Comparison of ENCODE assay signal across 8 cellular contexts in genomic region chr17:20381358-20382298, GRCh38.
DNase-seq lines count a peak whose midpoint lies in the region; ATAC-seq and TF ChIP-seq lines count a peak whose summit lies in the region.
"Not testable (repeated sequence)": the region's sequence is repeated elsewhere in the genome, so short reads cannot be mapped to it uniquely, and the experiment has no call there.

No MANE protein-coding gene starts in this region.

- not testable (repeated sequence) for H3K4me2 ChIP-seq in neural progenitor cell

- H3K4me1 Mint-ChIP-seq in T-helper 2 cell treated with Interferon-gamma antibody and Interleukin-4, amounts not matched to agents 5 μg/mL and 100 μg/mL, for 36 hours (ENCODE audit: low read depth); neural progenitor cell: not testable (repeated sequence)

- not testable (repeated sequence) for H3K36me3 ChIP-seq in heart left ventricle, neural progenitor cell, transverse colon

- ATAC-seq in heart left ventricle = peak in 3 of 4 donors; percentile 26 to 44 (median 38)

- H3K27ac Mint-ChIP-seq in T-helper 2 cell treated with Interferon-gamma antibody and Interleukin-4, amounts not matched to agents 5 μg/mL and 100 μg/mL, for 36 hours = peak overlapping the region; percentile 33
- not testable (repeated sequence) for H3K27ac Mint-ChIP-seq in neural progenitor cell

- not testable (repeated sequence) for H3F3A ChIP-seq in neural progenitor cell (ENCODE audit: low read depth)

- H3K4me3 ChIP-seq in heart left ventricle, neural progenitor cell, transverse colon: not testable (repeated sequence)

- peaks cover 13% of the 10 kb centered on the region for H3K27me3 Mint-ChIP-seq in T-helper 2 cell treated with Interferon-gamma antibody and Interleukin-4, amounts not matched to agents 5 μg/mL and 100 μg/mL, for 36 hours (ENCODE audit: low read depth)
- H3K27me3 Mint-ChIP-seq in neural progenitor cell (ENCODE audit: insufficient read depth, low read depth) = not testable (repeated sequence)

- TF ChIP-seq CTCF in heart left ventricle (IDR thresholded peaks at IDR 0.05) = peak in 11 of 12 donors; percentile 16 to 53 (median 39)
- peak; percentile 69 for TF ChIP-seq CTCF in neural progenitor cell (IDR thresholded peaks at IDR 0.05)
- peak; percentile 57 to 68 (median 63) for TF ChIP-seq CTCF in transverse colon (IDR thresholded peaks at IDR 0.05)

- not testable (repeated sequence) for H3K27ac ChIP-seq in heart left ventricle, neural progenitor cell, transverse colon

- in situ Hi-C loops in transverse colon (cut with MboI; ENCODE audit: low pct_ligation_motif_present in 1 of 4, low pct_unique_long_range_greater_than_20kb in 1 of 4, low sequenced_read_pairs in 3 of 4) = not testable (repeated sequence)

- not testable (repeated sequence) for H3K79me2 ChIP-seq in neural progenitor cell (ENCODE audit: low read depth)

- not testable (repeated sequence) for H3K9me3 Mint-ChIP-seq in T-helper 2 cell treated with Interferon-gamma antibody and Interleukin-4, amounts not matched to agents 5 μg/mL and 100 μg/mL, for 36 hours; neural progenitor cell

- intact Hi-C loops in heart left ventricle (cut with DNase I); transverse colon (cut with DNase I; ENCODE audit: low total_unique reads): not testable (repeated sequence)

- not testable (repeated sequence) for TF ChIP-seq EP300 in transverse colon (IDR thresholded peaks at IDR 0.05; ENCODE audit: low read depth)

- H3K9me3 ChIP-seq in heart left ventricle; neural progenitor cell (ENCODE audit: low read depth); transverse colon: not testable (repeated sequence)

- H3K9ac ChIP-seq in neural progenitor cell = not testable (repeated sequence)

- not testable (repeated sequence) for H3K27me3 ChIP-seq in heart left ventricle, neural progenitor cell, transverse colon

- H3K36me3 Mint-ChIP-seq in T-helper 2 cell treated with Interferon-gamma antibody and Interleukin-4, amounts not matched to agents 5 μg/mL and 100 μg/mL, for 36 hours (ENCODE audit: low read depth); neural progenitor cell: not testable (repeated sequence)

- peak overlapping the region; percentile 30 for H3K4me3 Mint-ChIP-seq in T-helper 2 cell treated with Interferon-gamma antibody and Interleukin-4, amounts not matched to agents 5 μg/mL and 100 μg/mL, for 36 hours
- H3K4me3 Mint-ChIP-seq in neural progenitor cell = not testable (repeated sequence)

- H3K4me1 ChIP-seq in heart left ventricle, neural progenitor cell, transverse colon: not testable (repeated sequence)

- not testable (repeated sequence) for H2AFZ ChIP-seq in neural progenitor cell (replicated peaks)

- WGBS in heart left ventricle, 4 donors = 7 to 64% (median 53%) methylated on average over 3 to 20 of the region's 20 CpGs
- WGBS in transverse colon (ENCODE audit: low coverage in 1 of 2), 2 donors = 15% methylated on average over 4 of the region's 20 CpGs; no CpG with 5 or more reads in 1 of the 2 donors

- not testable (repeated sequence) for H4K20me1 ChIP-seq in neural progenitor cell (ENCODE audit: low read depth)

- TF ChIP-seq POLR2A in heart left ventricle (IDR thresholded peaks at IDR 0.05); transverse colon (IDR thresholded peaks at IDR 0.05): not testable (repeated sequence)

- peak; percentile 32 for DNase-seq in DMS153 (lab: John Stamatoyannopoulos, UW)
- peak; percentile 17 for DNase-seq in HK-2 (ENCODE audit: unreplicated experiment)
- DNase-seq in NCI-H2227 treated with DMSO at 0.1 percent for 48 hours (lab: John Stamatoyannopoulos, UW) = peak; percentile 15
- peak; percentile 6 for DNase-seq in T-helper 2 cell treated with Interferon-gamma antibody and Interleukin-4, amounts not matched to agents 5 μg/mL and 100 μg/mL, for 36 hours (ENCODE audit: low spot score)
- peak; percentile 42 for DNase-seq in astrocyte of the hippocampus (ENCODE audit: low read depth, low spot score)
- not testable (repeated sequence) for DNase-seq in heart left ventricle
- peak; percentile 52 for DNase-seq in neural progenitor cell (ENCODE audit: low spot score)
- peak; percentile 20 for DNase-seq in transverse colon
